19 cellular contexts compared by ENCODE assay signal in the genomic region with DNA sequence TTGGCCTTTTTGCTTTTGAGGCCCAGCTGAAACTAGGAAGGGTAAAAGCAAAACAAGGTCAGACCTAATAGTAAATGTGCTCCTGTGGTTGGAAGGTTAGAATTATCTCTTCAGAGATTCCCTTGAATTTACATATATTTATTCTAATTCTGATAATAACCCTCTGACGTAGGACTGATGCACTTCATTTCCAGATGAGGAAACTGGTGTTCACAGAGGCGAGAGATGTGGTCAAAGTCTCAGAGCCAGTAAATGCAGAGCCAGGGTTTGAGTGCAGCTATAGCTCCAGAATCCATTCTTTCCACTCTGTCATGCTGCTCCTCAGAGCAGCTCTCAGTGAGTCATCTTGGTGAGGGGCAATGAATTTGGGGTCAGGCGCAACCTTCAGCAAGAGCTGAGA.
"Had no signal": no experiment of that assay in that cellular context is flagged by ENCODE, and none has a peak within 500 bp of the region (broad histone marks: within the 10 kb centered on the region; RNA-seq: fewer than 3 reads in every experiment).

No MANE protein-coding gene starts in this region.

- H3K27me3 ChIP-seq: ascending aorta, gastroesophageal sphincter, transverse colon had no signal

- H3K9me3 ChIP-seq: ascending aorta, gastroesophageal sphincter, transverse colon had no signal

- H3K27ac Mint-ChIP-seq: activated CD4-positive, alpha-beta T cell treated with anti-CD3 and anti-CD28 coated beads, Interleukin-2, amount 10 ng/mL, durations not matched to agents 7 days and 5 days; immature natural killer cell; natural killer cell; progenitor cell of endocrine pancreas; T-helper 2 cell treated with Interferon-gamma antibody and Interleukin-4, amounts not matched to agents 5 μg/mL and 100 μg/mL, for 36 hours had no signal

- H3K27ac ChIP-seq: ascending aorta, gastroesophageal sphincter, heart right ventricle, transverse colon had no signal

- ATAC-seq: gastroesophageal sphincter; heart right ventricle; natural killer cell; stimulated activated naive CD8-positive, alpha-beta T cell treated with anti-CD3 and anti-CD28 coated beads, Interleukin-15, Interleukin-2, amounts not matched to agents 100 U/mL and 50 U/mL, for 24 hours had no signal

- H3K36me3 ChIP-seq: ascending aorta, gastroesophageal sphincter, heart right ventricle, transverse colon had no signal

- H3K4me1 Mint-ChIP-seq: activated CD4-positive, alpha-beta T cell treated with anti-CD3 and anti-CD28 coated beads, Interleukin-2, amount 10 ng/mL, durations not matched to agents 7 days and 5 days; immature natural killer cell; natural killer cell had no signal

- DNase-seq: activated CD4-positive, alpha-beta T cell treated with anti-CD3 and anti-CD28 coated beads, Interleukin-2, amount 10 ng/mL, durations not matched to agents 7 days and 5 days; activated CD4-positive, CD25-positive, alpha-beta regulatory T cell; activated CD8-positive, alpha-beta memory T cell treated with anti-CD3 and anti-CD28 coated beads for 24 hours; activated CD8-positive, alpha-beta memory T cell treated with anti-CD3 and anti-CD28 coated beads, Interleukin-2, amount 50 U/mL, for 48 hours; activated effector memory CD4-positive, alpha-beta T cell treated with anti-CD3 and anti-CD28 coated beads, Interleukin-2, amount 50 U/mL, for 16 hours; activated naive CD4-positive, alpha-beta T cell treated with anti-CD3 and anti-CD28 coated beads, Interleukin-2, amount 50 U/mL, for 16 hours; activated T-cell treated with anti-CD3 and anti-CD28 coated beads, Interleukin-2, amount 50 U/mL, for 48 hours; cortex of kidney; heart right ventricle; immature natural killer cell; mesenchymal stem cell; natural killer cell; stimulated activated CD8-positive, alpha-beta memory T cell treated with anti-CD3 and anti-CD28 coated beads, Interleukin-4, amount 100 ng/mL, for 48 hours; stimulated activated naive CD8-positive, alpha-beta T cell treated with anti-CD3 and anti-CD28 coated beads, Interleukin-15, Interleukin-2, amounts not matched to agents 100 U/mL and 50 U/mL, for 24 hours; transverse colon had no signal

- H3K4me3 Mint-ChIP-seq: activated CD4-positive, alpha-beta T cell treated with anti-CD3 and anti-CD28 coated beads, Interleukin-2, amount 10 ng/mL, durations not matched to agents 7 days and 5 days; immature natural killer cell; natural killer cell; T-helper 2 cell treated with Interferon-gamma antibody and Interleukin-4, amounts not matched to agents 5 μg/mL and 100 μg/mL, for 36 hours had no signal

- H3K9me3 Mint-ChIP-seq: natural killer cell; T-helper 2 cell treated with Interferon-gamma antibody and Interleukin-4, amounts not matched to agents 5 μg/mL and 100 μg/mL, for 36 hours had no signal

- H3K36me3 Mint-ChIP-seq: immature natural killer cell, natural killer cell had no signal

- H3K4me3 ChIP-seq: ascending aorta, gastroesophageal sphincter, heart right ventricle, transverse colon had no signal

- H3K4me1 ChIP-seq: ascending aorta, gastroesophageal sphincter, transverse colon had no signal

- H3K27me3 Mint-ChIP-seq: progenitor cell of endocrine pancreas had no signal
